23 cellular contexts compared by ENCODE assay signal in genomic region chr2:77428946-77429345, GRCh38.
A peak's percentile ranks its signal among the peaks of the same experiment; 100 is the strongest.
DNase-seq lines count a peak whose midpoint lies in the region; ATAC-seq, FAIRE-seq and TF ChIP-seq lines count a peak whose summit lies in the region.
"Had no signal": no experiment of that assay in that cellular context is flagged by ENCODE, and none has a peak within 500 bp of the region (broad histone marks: within the 10 kb centered on the region; RNA-seq: fewer than 3 reads in every experiment).

No MANE protein-coding gene starts in this region.

- DNase-seq in amniotic epithelial cell (ENCODE audit: low read depth) (peak; percentile 4), left kidney (ENCODE audit: low read depth, low spot score) (peak; percentile 20), putamen (ENCODE audit: low spot score) (peak; percentile 66), pancreas (no peak), cerebellar nuclear complex (lab: John Stamatoyannopoulos, UW) (no peak)
- DNase-seq: AML-193; CD4-positive, alpha-beta T cell; CD8-positive, alpha-beta T cell; COR-L47; DMS 273 treated with DMSO at 0.1 percent for 48 hours; DMS153; DMS53; DMS79; DND-41; EL; GDM1 had no signal

- no peaks in the 10 kb centered on the region for H3K4me1 ChIP-seq in pancreas
- H3K4me1 ChIP-seq: A549 had no signal

- no peak for TF ChIP-seq CTCF in pancreas (IDR thresholded peaks at IDR 0.05)

- H3K27me3 ChIP-seq in pancreas, result no peaks in the 10 kb centered on the region
- H3K27me3 ChIP-seq: BLaER1 treated with 17β-estradiol and CSF1 and Interleukin-3, amounts not matched to agents 10 nM and 100 nM had no signal

- no peaks in the 10 kb centered on the region for H3K36me3 ChIP-seq in pancreas
- H3K36me3 ChIP-seq: BLaER1 treated with 17β-estradiol and CSF1 and Interleukin-3, amounts not matched to agents 10 nM and 100 nM had no signal

- H3K27ac ChIP-seq in pancreas, result no peak overlapping the region
- H3K27ac ChIP-seq: 22Rv1; A549; BLaER1 treated with 17β-estradiol and CSF1 and Interleukin-3, amounts not matched to agents 10 nM and 100 nM; C4-2B had no signal

- WGBS in pancreas, 2 donors, result 56 to 78% methylated on average over 4 of the region's 4 CpGs

- H3K4me3 ChIP-seq in pancreas, result no peak overlapping the region
- H3K4me3 ChIP-seq: A549; BLaER1 treated with 17β-estradiol and CSF1 and Interleukin-3, amounts not matched to agents 10 nM and 100 nM; GM12878 had no signal

- H3K9me3 ChIP-seq in pancreas, result no peaks in the 10 kb centered on the region

- ATAC-seq in pancreas, result no peak
- ATAC-seq: A549; CD8-positive, alpha-beta T cell; GM12878 had no signal

- no peak for FAIRE-seq in pancreas (lab: Jason Lieb, UNC)
- FAIRE-seq: A549, GM12878, GM12892, GM18507 had no signal

- intact Hi-C loops in pancreas (cut with DNase I), result no loop called here

Comparison
In these comparisons a context has a peak if more than half of its experiments do, and no peak if none do; other contexts are left out.
1. DNase-seq: peak in amniotic epithelial cell (single experiment), left kidney (single experiment) and putamen (single experiment); none in pancreas (0 of 6) and cerebellar nuclear complex (0 of 2).